11 cellular contexts compared by ENCODE assay signal in the genomic region with DNA sequence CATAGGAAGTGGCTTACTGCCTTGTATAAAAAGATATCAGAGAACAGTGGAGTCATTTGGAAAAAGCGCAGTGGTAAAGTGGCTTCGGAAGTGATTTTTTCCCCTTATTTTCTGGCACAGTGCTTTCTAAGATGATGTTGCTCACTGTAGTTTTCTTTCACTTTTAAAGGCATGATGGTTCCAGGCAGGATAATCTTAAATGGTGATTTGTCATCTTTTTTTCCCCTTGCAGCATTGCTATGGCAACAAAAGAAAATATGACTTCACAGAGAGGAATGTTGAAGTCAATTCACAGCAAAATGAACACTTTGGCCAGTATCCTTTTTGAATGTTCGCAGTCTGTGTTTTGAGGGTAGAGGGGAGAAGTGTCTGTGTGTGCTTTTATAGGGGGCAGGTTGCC. TPM values are rescaled to one million over a fixed set of nuclear protein-coding genes. Genes with fewer than 3 reads are reported as not detected.
DNase-seq lines count a peak whose midpoint lies in the region; ATAC-seq and TF ChIP-seq lines count a peak whose summit lies in the region.
"Had no signal": no experiment of that assay in that cellular context is flagged by ENCODE, and none has a peak within 500 bp of the region (broad histone marks: within the 10 kb centered on the region; RNA-seq: fewer than 3 reads in every experiment).

No MANE protein-coding gene starts in this region.

- no peak overlapping the region for H3K4me3 Mint-ChIP-seq in endothelial cell (ENCODE audit: unreplicated experiment)
- H3K4me3 Mint-ChIP-seq: activated naive CD8-positive, alpha-beta T cell treated with anti-CD3 and anti-CD28 coated beads, Interleukin-2, amount 10 ng/mL, durations not matched to agents 7 days and 5 days had no signal

- no peaks in the 10 kb centered on the region for H3K27me3 ChIP-seq in A673 (replicated peaks; ENCODE audit: insufficient read depth, low read depth, low read length, poor library complexity)

- intact Hi-C loops in A673 (cut with micrococcal nuclease; ENCODE audit: unreplicated experiment): no loop called here

- POLR2A ChIA-PET in A673 (lab: Charles Lee; ENCODE audit: low non-redundant PET): no interaction called here

- H3K27ac ChIP-seq in A673 (ENCODE audit: low read depth, low read length, poor library complexity, severe bottlenecking): no peak overlapping the region

- H3K36me3 ChIP-seq in A673 (ENCODE audit: insufficient read depth, low read length, poor library complexity, severe bottlenecking): peaks cover 23% of the 10 kb centered on the region

- TF ChIP-seq CTCF in A673 (conservative IDR thresholded peaks at IDR 0.05; ENCODE audit: low read depth, low read length): no peak
- no peak for TF ChIP-seq CTCF in endothelial cell (IDR thresholded peaks at IDR 0.05; ENCODE audit: unreplicated experiment)

- no peak overlapping the region for H3K27ac Mint-ChIP-seq in endothelial cell (ENCODE audit: unreplicated experiment)
- H3K27ac Mint-ChIP-seq: activated naive CD8-positive, alpha-beta T cell treated with anti-CD3 and anti-CD28 coated beads, Interleukin-2, amount 10 ng/mL, durations not matched to agents 7 days and 5 days had no signal

- H3K4me3 ChIP-seq in A673 (ENCODE audit: low read depth, low read length, poor library complexity, severe bottlenecking): no peak overlapping the region

- BruUV-seq in A673 (replicated peaks; lab: Mats Ljungman, UMichigan): no TSS peak

- peaks cover 7% of the 10 kb centered on the region for H3K4me1 ChIP-seq in A673 (ENCODE audit: insufficient read depth, low read length, poor library complexity, severe bottlenecking)

- H3K27me3 Mint-ChIP-seq in endothelial cell (ENCODE audit: unreplicated experiment): no peaks in the 10 kb centered on the region
- H3K27me3 Mint-ChIP-seq: activated naive CD8-positive, alpha-beta T cell treated with anti-CD3 and anti-CD28 coated beads, Interleukin-2, amount 10 ng/mL, durations not matched to agents 7 days and 5 days had no signal

- DNase-seq in A673 (ENCODE audit: low spot score): peak; percentile 45
- peak; percentile 86 for DNase-seq in HT1080 (ENCODE audit: low read depth)
- peak; percentile 85 for DNase-seq in dermis blood vessel endothelial cell
- DNase-seq in myocyte (ENCODE audit: low read depth): peak; percentile 80
- no peak for DNase-seq in endothelial cell (ENCODE audit: low spot score)
- no peak for DNase-seq in NCI-H2227 treated with DMSO at 0.1 percent for 48 hours (lab: John Stamatoyannopoulos, UW)
- DNase-seq: activated naive CD8-positive, alpha-beta T cell treated with anti-CD3 and anti-CD28 coated beads, Interleukin-2, amount 10 ng/mL, durations not matched to agents 7 days and 5 days; NCI-H1930; stimulated activated CD4-positive, alpha-beta T cell treated with anti-CD3 and anti-CD28 coated beads, Interleukin-4, amount 100 ng/mL, for 1 hour had no signal

- H3K36me3 Mint-ChIP-seq in endothelial cell (ENCODE audit: low read depth, unreplicated experiment): peaks cover 40% of the 10 kb centered on the region

- CTCF ChIA-PET in A673 (lab: Charles Lee): no interaction called here

- no peak for ATAC-seq in HG03571 (IDR thresholded peaks at IDR 0.05; ENCODE audit: unreplicated experiment)
- no peak for ATAC-seq in GM18861 (IDR thresholded peaks at IDR 0.05; ENCODE audit: unreplicated experiment)

- no peaks in the 10 kb centered on the region for H3K9me3 Mint-ChIP-seq in endothelial cell (ENCODE audit: unreplicated experiment)
- H3K9me3 Mint-ChIP-seq: activated naive CD8-positive, alpha-beta T cell treated with anti-CD3 and anti-CD28 coated beads, Interleukin-2, amount 10 ng/mL, durations not matched to agents 7 days and 5 days had no signal

- H3K9me3 ChIP-seq in A673 (ENCODE audit: low read depth, low read length, poor library complexity, severe bottlenecking): no peaks in the 10 kb centered on the region

- no peaks in the 10 kb centered on the region for H3K4me1 Mint-ChIP-seq in endothelial cell (ENCODE audit: unreplicated experiment)
- H3K4me1 Mint-ChIP-seq: activated naive CD8-positive, alpha-beta T cell treated with anti-CD3 and anti-CD28 coated beads, Interleukin-2, amount 10 ng/mL, durations not matched to agents 7 days and 5 days had no signal

RNA-seq across cellular contexts. Expression of gene GOSR1, which starts 42.5 kb away (rescaled TPM):
- total RNA-seq in A673 (2021): 61.2 and 69.1 TPM in 2 replicates
- 20.8 and 27.4 TPM in 2 replicates for total RNA-seq in HT1080 (2014; rRNA removed; shearing (Covaris generic))
- polyA plus RNA-seq in HT1080 (2015; cell fraction: cytosol; rRNA removed): 28.4 and 28.5 TPM in 2 replicates
- polyA plus RNA-seq in HT1080 (2015; cell fraction: nucleus; rRNA removed): 25.0 and 33.3 TPM in 2 replicates
- total RNA-seq in dermis blood vessel endothelial cell: 42.1 and 45.4 TPM in 2 replicates
- total RNA-seq in myocyte: 16.6 and 20.5 TPM in 2 replicates
- 27.4 TPM for polyA plus RNA-seq in myocyte (2012)
- 47.5 TPM for total RNA-seq in endothelial cell (ENCODE audit: unreplicated experiment)

Comparison
In these comparisons a context has a peak if more than half of its experiments do, and no peak if none do; other contexts are left out.
1. DNase-seq: peak in A673 (single experiment), HT1080 (single experiment), dermis blood vessel endothelial cell (single experiment) and myocyte (single experiment); none in endothelial cell (single experiment) and NCI-H2227 treated with DMSO at 0.1 percent for 48 hours (single experiment).